Comparison of ENCODE assay signal across 12 cellular contexts in genomic region chr4:785332-786073, GRCh38. TPM values are rescaled to one million over a fixed set of nuclear protein-coding genes. Genes with fewer than 3 reads are reported as not detected.
A peak's percentile ranks its signal among the peaks of the same experiment; 100 is the strongest.
DNase-seq lines count a peak whose midpoint lies in the region; ATAC-seq and TF ChIP-seq lines count a peak whose summit lies in the region.
"Had no signal": no experiment of that assay in that cellular context is flagged by ENCODE, and none has a peak within 500 bp of the region (broad histone marks: within the 10 kb centered on the region; RNA-seq: fewer than 3 reads in every experiment).

No MANE protein-coding gene starts in this region.

- H3K27ac ChIP-seq in Peyer's patch (no peak overlapping the region), dorsolateral prefrontal cortex (peak overlapping the region in 14 of 59 donors; percentile 16 to 67 (median 38)), testis (peak overlapping the region in 1 of 2 donors; percentile 50)
- H3K27ac ChIP-seq: HL-60, RWPE1 had no signal

- H3K27ac Mint-ChIP-seq in memory B cell, result no peak overlapping the region

- TF ChIP-seq CTCF in Peyer's patch (IDR thresholded peaks at IDR 0.05), result no peak
- TF ChIP-seq CTCF in dorsolateral prefrontal cortex (IDR thresholded peaks at IDR 0.05 in 54 of 56, conservative IDR thresholded peaks at IDR 0.05 in 2 of 56; ENCODE audit: low read depth in 1 of 56, partially characterized antibody in 56 of 56), result no peak
- no peak for TF ChIP-seq CTCF in testis (IDR thresholded peaks at IDR 0.05)
- no peak for TF ChIP-seq CTCF in GM20000 (IDR thresholded peaks at IDR 0.05; ENCODE audit: extremely low read depth, missing control alignments)

- H3K9me3 ChIP-seq in Peyer's patch (no peaks in the 10 kb centered on the region), testis (no peaks in the 10 kb centered on the region)

- intact Hi-C loops in dorsolateral prefrontal cortex (cut with DNase I) (loop anchor here in 1 of 2 donors (10.0 kb wide), 1 partner anchor 199 kb away; the partner anchor contains the start of gene IDUA), testis (cut with DNase I; ENCODE audit: low total_unique reads) (no loop called here)

- no peaks in the 10 kb centered on the region for H3K9me3 Mint-ChIP-seq in memory B cell

- DNase-seq in Peyer's patch, result peak in 1 of 3 donors; percentile 46
- DNase-seq in dorsolateral prefrontal cortex, result peak in 2 of 10 donors; percentile 16 to 44
- peak in 1 of 2 donors; percentile 20 for DNase-seq in memory B cell (ENCODE audit: low spot score in 2 of 2)
- no peak for DNase-seq in testis
- DNase-seq in NCI-H1092 (lab: John Stamatoyannopoulos, UW), result no peak
- DNase-seq in GM20000 (ENCODE audit: low spot score), result no peak
- DNase-seq: anterior cingulate cortex, foreskin fibroblast, NCI-H2029 had no signal

- peak overlapping the region; percentile 69 for H3K4me3 Mint-ChIP-seq in memory B cell

- peaks cover 0 to 44% (median 13%) of the 10 kb centered on the region in 4 donors for H3K4me1 ChIP-seq in Peyer's patch
- H3K4me1 ChIP-seq in testis, result peaks cover 17% of the 10 kb centered on the region

- ATAC-seq in memory B cell (ENCODE audit: low read depth) (no peak), HG03280 (IDR thresholded peaks at IDR 0.05; ENCODE audit: unreplicated experiment) (no peak)

- no peaks in the 10 kb centered on the region for H3K36me3 Mint-ChIP-seq in memory B cell

- peaks cover 13% of the 10 kb centered on the region for H3K4me1 Mint-ChIP-seq in memory B cell

- WGBS in testis, 2 donors, result 17 to 25% methylated on average over 33 to 55 of the region's 57 CpGs

- H3K36me3 ChIP-seq in Peyer's patch (no peaks in the 10 kb centered on the region), testis (ENCODE audit: low read depth, missing control alignments) (no peaks in the 10 kb centered on the region)

- H3K4me3 ChIP-seq in Peyer's patch (peak overlapping the region; percentile 15 to 46 (median 40)), dorsolateral prefrontal cortex (peak overlapping the region in 56 of 59 donors; percentile 17 to 60 (median 39)), testis (peak overlapping the region; percentile 44 to 54)

- H3K27me3 ChIP-seq in Peyer's patch (peaks cover 0 to 24% of the 10 kb centered on the region in 2 donors), dorsolateral prefrontal cortex (peaks cover 0 to 50% (median 16%) of the 10 kb centered on the region in 45 donors), testis (no peaks in the 10 kb centered on the region)

- TF ChIP-seq POLR2A in Peyer's patch (IDR thresholded peaks at IDR 0.05) (no peak), testis (IDR thresholded peaks at IDR 0.05) (no peak)

- H3K27me3 Mint-ChIP-seq in memory B cell, result peaks cover 18% of the 10 kb centered on the region

RNA-seq across cellular contexts. Expression of gene CPLX1, which starts 40.4 kb away (rescaled TPM):
- under 1 TPM in 2 of 4 donors, not detected in 2; 0.35 to 0.67 TPM for total RNA-seq in Peyer's patch
- 100 to 1,000 TPM in 117 of 120 experiments, 10 to 100 TPM in 3; 50.4 to 376 (median 222) TPM for total RNA-seq in dorsolateral prefrontal cortex
- total RNA-seq in testis, result 1 to 10 TPM; 5.5 to 8.2 TPM
- polyA plus RNA-seq in testis (ENCODE audit: insufficient read depth, low read depth, low replicate concordance), result 4.4 TPM

Comparison
In these comparisons a context has a peak if more than half of its experiments do, and no peak if none do; other contexts are left out.
1. RNA of gene CPLX1, which starts 40.4 kb away (total RNA-seq): 50.4 to 376 TPM in dorsolateral prefrontal cortex; 5.5 to 8.2 TPM in testis and 0.35 to 0.67 TPM in Peyer's patch; every median in the first group is over 4 times any median in the second.
2. Peak in every context shown above with its lines, with median percentiles within 50 percentile points of each other: H3K4me3 ChIP-seq.